In the genomic region with DNA sequence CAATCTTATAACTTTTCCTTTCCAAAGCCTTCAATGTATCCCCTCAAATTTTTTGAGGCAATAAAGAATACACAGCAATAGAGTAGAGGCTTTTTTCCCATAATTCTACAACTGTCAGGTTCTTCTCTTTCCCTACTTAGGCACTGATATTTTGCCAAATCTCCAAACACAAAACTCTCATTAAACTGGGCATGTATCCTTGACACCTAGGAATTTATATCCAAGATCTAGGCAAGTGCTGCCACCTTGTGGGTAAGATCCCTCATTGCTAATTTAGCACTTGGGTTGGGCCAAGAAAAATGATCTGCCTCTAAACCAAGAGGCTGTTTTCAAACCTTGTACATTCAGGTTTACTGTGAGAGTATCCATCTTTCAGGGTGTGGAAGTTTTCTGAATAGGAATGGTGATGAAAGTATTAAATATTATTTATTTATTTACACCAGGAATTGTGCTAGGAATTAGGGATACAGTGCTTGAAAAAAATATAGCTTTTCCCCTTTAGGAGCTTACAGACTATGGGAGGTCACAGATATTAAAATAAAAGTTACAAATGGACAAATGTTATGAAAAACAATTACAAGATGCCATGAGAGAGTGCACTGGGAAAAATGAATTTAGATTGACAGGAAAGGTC, we compare ENCODE assay signal across 8 cellular contexts. TPM values are rescaled to one million over a fixed set of nuclear protein-coding genes. Genes with fewer than 3 reads are reported as not detected.
DNase-seq lines count a peak whose midpoint lies in the region; ATAC-seq and TF ChIP-seq lines count a peak whose summit lies in the region.

No MANE protein-coding gene starts in this region.

- TF ChIP-seq CTCF in BE2C (IDR thresholded peaks at IDR 0.05; ENCODE audit: low read depth, low read length) (peak; percentile 88), neural crest cell (conservative IDR thresholded peaks at IDR 0.05) (peak; percentile 89), uterus (IDR thresholded peaks at IDR 0.05) (peak; percentile 75 to 94 (median 83))

- H3K4me1 ChIP-seq in BE2C, result no peaks in the 10 kb centered on the region
- H3K4me1 ChIP-seq in uterus, result no peaks in the 10 kb centered on the region

- intact Hi-C loops in uterus (cut with DNase I; ENCODE audit: low total_unique reads), result loop anchor here (5.0 kb wide), 1 partner anchor 148 kb away; no protein-coding TSS in a partner anchor

- no peak overlapping the region for H3K4me3 ChIP-seq in BE2C (ENCODE audit: low read depth, low read length)
- H3K4me3 ChIP-seq in uterus, result no peak overlapping the region

- H3K27ac ChIP-seq in uterus, result no peak overlapping the region

- DNase-seq in BE2C, result peak; percentile 67
- DNase-seq in H4 (ENCODE audit: low spot score), result peak; percentile 45
- peak; percentile 26 for DNase-seq in NCI-H526 treated with DMSO at 0.1 percent for 48 hours (lab: John Stamatoyannopoulos, UW)
- DNase-seq in activated CD8-positive, alpha-beta memory T cell treated with anti-CD3 and anti-CD28 coated beads, Interleukin-2, amount 50 U/mL, for 4 hours, result peak; percentile 52
- DNase-seq in fibroblast of gingiva (ENCODE audit: low read depth), result peak; percentile 40
- DNase-seq in neural crest cell (ENCODE audit: low read depth, low spot score), result peak; percentile 59
- DNase-seq in uterus, result peak; percentile 49 to 78

- H3K27ac Mint-ChIP-seq in neural crest cell (ENCODE audit: unreplicated experiment), result no peak overlapping the region

- ATAC-seq in HG03045 (IDR thresholded peaks at IDR 0.05; ENCODE audit: unreplicated experiment), result no peak

- no peaks in the 10 kb centered on the region for H3K4me1 Mint-ChIP-seq in neural crest cell

- TF ChIP-seq POLR2A in uterus (IDR thresholded peaks at IDR 0.05), result no peak

- H3K36me3 ChIP-seq in BE2C, result peaks cover 53% of the 10 kb centered on the region
- no peaks in the 10 kb centered on the region for H3K36me3 ChIP-seq in uterus

- H3K9me3 Mint-ChIP-seq in neural crest cell, result no peaks in the 10 kb centered on the region

- H3K9me3 ChIP-seq in BE2C (no peaks in the 10 kb centered on the region), uterus (no peaks in the 10 kb centered on the region)

- H3K4me3 Mint-ChIP-seq in neural crest cell, result no peak overlapping the region

- peaks cover 11% of the 10 kb centered on the region for H3K36me3 Mint-ChIP-seq in neural crest cell (ENCODE audit: low read depth)

- H3K27me3 ChIP-seq in BE2C (no peaks in the 10 kb centered on the region), uterus (no peaks in the 10 kb centered on the region)

- no peaks in the 10 kb centered on the region for H3K27me3 Mint-ChIP-seq in neural crest cell (ENCODE audit: low read depth)

RNA-seq across cellular contexts. Expression of a gene that starts 17.6 kb away (rescaled TPM):
- 25.7 TPM for polyA plus RNA-seq in BE2C (2012; ENCODE audit: insufficient read depth, insufficient read length, low read depth)
- 8.5 and 9.3 TPM in 2 replicates for total RNA-seq in H4 (2014; rRNA removed; shearing (Covaris generic))
- total RNA-seq in neural crest cell, result 24.4 and 29.4 TPM in 2 replicates
- total RNA-seq in uterus, result 10 to 100 TPM in 3 of 4 donors, 1 to 10 TPM in 1; 9.0 to 35.8 (median 28.2) TPM

RNA-seq across cellular contexts. Expression of a gene that starts 18.1 kb away (rescaled TPM):
- 49.7 TPM for polyA plus RNA-seq in BE2C (2012; ENCODE audit: insufficient read depth, insufficient read length, low read depth)
- total RNA-seq in H4 (2014; rRNA removed; shearing (Covaris generic)), result 27.2 and 32.9 TPM in 2 replicates
- 51.4 and 52.2 TPM in 2 replicates for total RNA-seq in neural crest cell
- 10 to 100 TPM in 3 of 4 donors, 1 to 10 TPM in 1; 3.5 to 47.6 (median 24.0) TPM for total RNA-seq in uterus
